Comparison of ENCODE assay signal across 12 cellular contexts in the genomic region with DNA sequence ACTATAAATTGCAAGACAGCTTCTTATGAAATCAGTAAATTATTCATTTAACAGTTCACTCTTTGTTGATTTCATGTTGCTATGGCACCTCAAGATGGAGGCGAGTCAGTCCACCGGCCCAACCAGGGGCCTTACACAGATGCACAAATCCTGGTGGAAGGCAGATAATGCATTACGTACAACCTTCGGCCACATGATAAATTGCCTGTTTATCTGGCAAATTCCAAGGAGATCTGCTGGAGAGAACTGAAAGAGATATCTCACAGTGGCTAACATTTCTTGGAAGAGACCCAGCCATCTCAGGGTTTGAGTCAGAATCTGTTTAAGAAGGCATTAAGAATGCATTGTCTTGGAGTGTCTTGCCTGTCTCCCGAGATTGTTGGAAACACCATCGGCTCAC.
A peak's percentile ranks its signal among the peaks of the same experiment; 100 is the strongest.
DNase-seq lines count a peak whose midpoint lies in the region; ATAC-seq and TF ChIP-seq lines count a peak whose summit lies in the region.
"Had no signal": no experiment of that assay in that cellular context is flagged by ENCODE, and none has a peak within 500 bp of the region (broad histone marks: within the 10 kb centered on the region; RNA-seq: fewer than 3 reads in every experiment).

No MANE protein-coding gene starts in this region.

- H3K36me3 ChIP-seq in Karpas-422 (ENCODE audit: insufficient read depth, low read length) = peaks cover 9% of the 10 kb centered on the region; the same call in 1 of the 2 replicates
- no peaks in the 10 kb centered on the region for H3K36me3 ChIP-seq in neural cell (ENCODE audit: insufficient read depth, low read length)
- H3K36me3 ChIP-seq in breast epithelium = no peaks in the 10 kb centered on the region

- no peak overlapping the region for H3K9ac ChIP-seq in Karpas-422 (ENCODE audit: low read length)
- H3K9ac ChIP-seq in neural cell (ENCODE audit: low read length) = no peak overlapping the region

- H3K27me3 ChIP-seq in Karpas-422 (ENCODE audit: low read length) (no peaks in the 10 kb centered on the region), neural cell (ENCODE audit: insufficient read depth, low read depth, low read length) (no peaks in the 10 kb centered on the region), breast epithelium (no peaks in the 10 kb centered on the region)

- no peaks in the 10 kb centered on the region for H3K9me3 ChIP-seq in Karpas-422 (ENCODE audit: low read length)
- H3K9me3 ChIP-seq in neural cell (ENCODE audit: low read length) = no peaks in the 10 kb centered on the region
- no peaks in the 10 kb centered on the region for H3K9me3 ChIP-seq in breast epithelium

- no peak for TF ChIP-seq EP300 in neural cell (conservative IDR thresholded peaks at IDR 0.05; ENCODE audit: poor library complexity, severe bottlenecking)

- H3F3A ChIP-seq in neural cell (ENCODE audit: insufficient read depth, low read length, poor library complexity, severe bottlenecking) = peaks cover 8% of the 10 kb centered on the region

- DNase-seq in AG08396 (ENCODE audit: low spot score) (peak; percentile 86), Karpas-422 (no peak), epithelial cell of proximal tubule (ENCODE audit: low read depth) (peak; percentile 30), breast epithelium (ENCODE audit: low spot score in 2 of 2) (no peak), DMS114 treated with DMSO at 0.1 percent for 48 hours (lab: John Stamatoyannopoulos, UW; ENCODE audit: unreplicated experiment) (no peak)
- DNase-seq in stimulated activated CD4-positive, alpha-beta T cell treated with anti-CD3 and anti-CD28 coated beads, Interleukin-4, amount 100 ng/mL, for 1 hour = no peak
- DNase-seq: activated naive CD8-positive, alpha-beta T cell treated with anti-CD3 and anti-CD28 coated beads, Interleukin-2, amount 10 ng/mL, durations not matched to agents 7 days and 5 days; CD8-positive, alpha-beta memory T cell; glutamatergic neuron; NCI-H187 treated with DMSO at 0.1 percent for 48 hours had no signal

- H2AFZ ChIP-seq in Karpas-422 (ENCODE audit: low read length) = no peak overlapping the region
- H2AFZ ChIP-seq in neural cell (ENCODE audit: low read depth, low read length) = no peak overlapping the region

- ATAC-seq in HG03025 (IDR thresholded peaks at IDR 0.05; ENCODE audit: low FRiP score, unreplicated experiment) = no peak

- peak overlapping the region; percentile 97 for H3K27ac ChIP-seq in Karpas-422 (ENCODE audit: low read length)
- peak overlapping the region; percentile 47 for H3K27ac ChIP-seq in neural cell (ENCODE audit: low read length)
- H3K27ac ChIP-seq in breast epithelium = no peak overlapping the region

- no peaks in the 10 kb centered on the region for H4K20me1 ChIP-seq in Karpas-422 (ENCODE audit: insufficient read depth, low read depth, low read length)
- no peaks in the 10 kb centered on the region for H4K20me1 ChIP-seq in neural cell (ENCODE audit: insufficient read depth)

- H3K9me2 ChIP-seq in Karpas-422 (replicated peaks; ENCODE audit: insufficient read depth, low read length) (no peaks in the 10 kb centered on the region), neural cell (ENCODE audit: insufficient read depth, low read length) (no peaks in the 10 kb centered on the region)

- H3K4me2 ChIP-seq in Karpas-422 (ENCODE audit: low read depth, low read length, poor library complexity, severe bottlenecking) = no peak overlapping the region
- H3K4me2 ChIP-seq in neural cell (ENCODE audit: low read length) = peak overlapping the region; percentile 0

- peaks cover 100% of the 10 kb centered on the region for H3K4me1 ChIP-seq in Karpas-422 (ENCODE audit: low read length)
- H3K4me1 ChIP-seq in breast epithelium = peaks cover 4 to 15% of the 10 kb centered on the region in 2 donors

- no peak for TF ChIP-seq POLR2A in breast epithelium (IDR thresholded peaks at IDR 0.05)

- H3K4me3 ChIP-seq in Karpas-422 (ENCODE audit: low read length) (no peak overlapping the region), epithelial cell of proximal tubule (ENCODE audit: low read depth, low read length) (no peak overlapping the region), neural cell (ENCODE audit: low read length) (peak overlapping the region; percentile 19), breast epithelium (no peak overlapping the region)

- TF ChIP-seq CTCF in epithelial cell of proximal tubule (conservative IDR thresholded peaks at IDR 0.05; ENCODE audit: low read depth, low read length) (no peak), neural cell (IDR thresholded peaks at IDR 0.05; ENCODE audit: poor library complexity, severe bottlenecking) (no peak), breast epithelium (IDR thresholded peaks at IDR 0.05) (no peak)

- H3K79me2 ChIP-seq in Karpas-422 (ENCODE audit: low read length) = peaks cover 91% of the 10 kb centered on the region
- peaks cover 30% of the 10 kb centered on the region for H3K79me2 ChIP-seq in neural cell (replicated peaks; ENCODE audit: insufficient read depth, low read length)

- no peak for TF ChIP-seq RAD21 in neural cell (conservative IDR thresholded peaks at IDR 0.05)

- intact Hi-C loops in breast epithelium (cut with DNase I; ENCODE audit: low total_unique reads) = loop anchor here (1.0 kb wide), 1 partner anchor 29 kb away; no protein-coding TSS in a partner anchor

TF ChIP-seq in neural cell, 6 proteins besides CTCF, POLR2A, EP300 and RAD21:
- TF ChIP-seq MXI1 (conservative IDR thresholded peaks at IDR 0.05; ENCODE audit: poor library complexity, severe bottlenecking) = no peak
- TF ChIP-seq TAF1 (IDR thresholded peaks at IDR 0.05; ENCODE audit: low read depth) = no peak
- no peak for TF ChIP-seq POLR2AphosphoS5 (IDR thresholded peaks at IDR 0.05)
- no peak for TF ChIP-seq EZH2 (IDR thresholded peaks at IDR 0.05; ENCODE audit: borderline replicate concordance, insufficient read depth, low read length, poor library complexity, severe bottlenecking)
- TF ChIP-seq REST (IDR thresholded peaks at IDR 0.05; ENCODE audit: borderline replicate concordance) = no peak
- no peak for TF ChIP-seq SMC3 (conservative IDR thresholded peaks at IDR 0.05; ENCODE audit: poor library complexity)

Comparison
In these comparisons a context has a peak if more than half of its experiments do, and no peak if none do; other contexts are left out.
1. DNase-seq: peak in AG08396 (single experiment) and epithelial cell of proximal tubule (single experiment); none in Karpas-422 (single experiment), stimulated activated CD4-positive, alpha-beta T cell treated with anti-CD3 and anti-CD28 coated beads, Interleukin-4, amount 100 ng/mL, for 1 hour (single experiment), breast epithelium (0 of 2) and DMS114 treated with DMSO at 0.1 percent for 48 hours (single experiment).
2. H3K27ac ChIP-seq: peak in Karpas-422 (single experiment) and neural cell (single experiment); none in breast epithelium (0 of 2).